ENCODE assay signal across 8 cellular contexts in genomic region chr5:142143878-142144277, GRCh38. TPM values are rescaled to one million over a fixed set of nuclear protein-coding genes. Genes with fewer than 3 reads are reported as not detected.
DNase-seq lines count a peak whose midpoint lies in the region; ATAC-seq and TF ChIP-seq lines count a peak whose summit lies in the region.

No MANE protein-coding gene starts in this region.

- in situ Hi-C loops in transverse colon (cut with MboI; ENCODE audit: low pct_ligation_motif_present in 1 of 4, low pct_unique_long_range_greater_than_20kb in 1 of 4, low sequenced_read_pairs in 3 of 4) = loop anchor here in 3 of 4 donors (10.0 to 25.0 kb wide), 2 partner anchors 139 to 457 kb away; partner anchors contain the start of gene ARAP3 (in 3 of the 3)

- H3K4me1 Mint-ChIP-seq in immature natural killer cell = no peaks in the 10 kb centered on the region
- no peaks in the 10 kb centered on the region for H3K4me1 Mint-ChIP-seq in stimulated activated memory B cell treated with anti-CD40 and anti-IgM and Interleukin-4, amounts not matched to agents 10 μg/mL and 1 μg/mL and 100 μg/mL, for 72 hours

- H3K79me2 ChIP-seq in Karpas-422 (ENCODE audit: low read length) = no peaks in the 10 kb centered on the region

- H3K4me1 ChIP-seq in Karpas-422 (ENCODE audit: low read length) = no peaks in the 10 kb centered on the region
- H3K4me1 ChIP-seq in adipocyte (ENCODE audit: control insufficient read depth, insufficient read depth, low read length) = peaks cover 6% of the 10 kb centered on the region
- no peaks in the 10 kb centered on the region for H3K4me1 ChIP-seq in transverse colon

- no peak overlapping the region for H3K4me3 ChIP-seq in Karpas-422 (ENCODE audit: low read length)
- no peak overlapping the region for H3K4me3 ChIP-seq in adipocyte (ENCODE audit: low read length)
- no peak overlapping the region for H3K4me3 ChIP-seq in transverse colon

- H3K27me3 ChIP-seq in Karpas-422 (ENCODE audit: low read length) (no peaks in the 10 kb centered on the region), adipocyte (replicated peaks; ENCODE audit: control insufficient read depth, insufficient read depth, low read length) (no peaks in the 10 kb centered on the region), transverse colon (no peaks in the 10 kb centered on the region)

- ATAC-seq in stimulated activated memory B cell treated with anti-CD40 and anti-IgM and Interleukin-4, amounts not matched to agents 10 μg/mL and 1 μg/mL and 100 μg/mL, for 72 hours = no peak

- no peak overlapping the region for H3K27ac ChIP-seq in Karpas-422 (ENCODE audit: low read length)
- no peak overlapping the region for H3K27ac ChIP-seq in transverse colon

- H3K36me3 Mint-ChIP-seq in immature natural killer cell = peaks cover 13 to 24% (median 17%) of the 10 kb centered on the region in 3 donors
- peaks cover 15% of the 10 kb centered on the region for H3K36me3 Mint-ChIP-seq in stimulated activated memory B cell treated with anti-CD40 and anti-IgM and Interleukin-4, amounts not matched to agents 10 μg/mL and 1 μg/mL and 100 μg/mL, for 72 hours

- no peaks in the 10 kb centered on the region for H4K20me1 ChIP-seq in Karpas-422 (ENCODE audit: insufficient read depth, low read depth, low read length)

- H3K9me2 ChIP-seq in Karpas-422 (replicated peaks; ENCODE audit: insufficient read depth, low read length) = no peaks in the 10 kb centered on the region

- peak; percentile 43 to 53 (median 46) for TF ChIP-seq CTCF in transverse colon (IDR thresholded peaks at IDR 0.05)

- TF ChIP-seq POLR2A in transverse colon (IDR thresholded peaks at IDR 0.05) = no peak

- no peak overlapping the region for H3K27ac Mint-ChIP-seq in immature natural killer cell
- no peak overlapping the region for H3K27ac Mint-ChIP-seq in stimulated activated memory B cell treated with anti-CD40 and anti-IgM and Interleukin-4, amounts not matched to agents 10 μg/mL and 1 μg/mL and 100 μg/mL, for 72 hours

- no peak overlapping the region for H3K4me2 ChIP-seq in Karpas-422 (ENCODE audit: low read depth, low read length, poor library complexity, severe bottlenecking)

- H3K27me3 Mint-ChIP-seq in immature natural killer cell (ENCODE audit: low read depth in 3 of 3) = no peaks in the 10 kb centered on the region
- H3K27me3 Mint-ChIP-seq in stimulated activated memory B cell treated with anti-CD40 and anti-IgM and Interleukin-4, amounts not matched to agents 10 μg/mL and 1 μg/mL and 100 μg/mL, for 72 hours = no peaks in the 10 kb centered on the region

- TF ChIP-seq EP300 in transverse colon (IDR thresholded peaks at IDR 0.05; ENCODE audit: low read depth) = no peak

- H3K9me3 Mint-ChIP-seq in immature natural killer cell = no peaks in the 10 kb centered on the region
- no peaks in the 10 kb centered on the region for H3K9me3 Mint-ChIP-seq in stimulated activated memory B cell treated with anti-CD40 and anti-IgM and Interleukin-4, amounts not matched to agents 10 μg/mL and 1 μg/mL and 100 μg/mL, for 72 hours

- peak; percentile 42 for DNase-seq in DMS114 treated with DMSO at 0.1 percent for 48 hours (lab: John Stamatoyannopoulos, UW; ENCODE audit: unreplicated experiment)
- DNase-seq in Karpas-422 = peak; percentile 77
- peak; percentile 67 for DNase-seq in adipocyte (ENCODE audit: low read depth)
- DNase-seq in immature natural killer cell = peak; percentile 5 to 26 (median 22)
- DNase-seq in transverse colon = no peak
- DNase-seq in posterior vena cava (ENCODE audit: low spot score) = no peak
- DNase-seq in ureter (ENCODE audit: low spot score) = no peak

- H3K9ac ChIP-seq in Karpas-422 (ENCODE audit: low read length) (no peak overlapping the region), adipocyte (ENCODE audit: low read length) (no peak overlapping the region)

- H2AFZ ChIP-seq in Karpas-422 (ENCODE audit: low read length) = no peak overlapping the region

- H3K4me3 Mint-ChIP-seq in immature natural killer cell = no peak overlapping the region
- H3K4me3 Mint-ChIP-seq in stimulated activated memory B cell treated with anti-CD40 and anti-IgM and Interleukin-4, amounts not matched to agents 10 μg/mL and 1 μg/mL and 100 μg/mL, for 72 hours = no peak overlapping the region

- 33 to 44% methylated on average over 3 of the region's 3 CpGs for WGBS in transverse colon (ENCODE audit: low coverage in 1 of 2), 2 donors

- H3K36me3 ChIP-seq in Karpas-422 (ENCODE audit: insufficient read depth, low read length) (peaks cover 25% of the 10 kb centered on the region), adipocyte (ENCODE audit: control insufficient read depth, insufficient read depth, low read length, severe bottlenecking) (peaks cover 87% of the 10 kb centered on the region), transverse colon (peaks cover 0 to 47% (median 15%) of the 10 kb centered on the region in 4 donors)

- no peaks in the 10 kb centered on the region for H3K9me3 ChIP-seq in Karpas-422 (ENCODE audit: low read length)
- no peaks in the 10 kb centered on the region for H3K9me3 ChIP-seq in adipocyte (ENCODE audit: control insufficient read depth, low read length)
- no peaks in the 10 kb centered on the region for H3K9me3 ChIP-seq in transverse colon

- intact Hi-C loops in transverse colon (cut with DNase I; ENCODE audit: low total_unique reads) = loop anchor here (10.0 kb wide), 1 partner anchor 129 kb away; the partner anchor contains the start of gene GNPDA1
- intact Hi-C loops in posterior vena cava (cut with DNase I) = loop anchor here in 1 of 2 donors (2.0 to 10.0 kb wide), 2 partner anchors 73 to 149 kb away; no protein-coding TSS in a partner anchor

RNA-seq across cellular contexts. Expression of gene NDFIP1, which starts 35.3 kb away (rescaled TPM):
- total RNA-seq in Karpas-422 (2014; rRNA removed; shearing (Covaris generic); ENCODE audit: low replicate concordance) = 40.5 and 41.3 TPM in 2 replicates
- polyA plus RNA-seq in immature natural killer cell = 10 to 100 TPM; 34.7 to 46.7 (median 41.8) TPM
- total RNA-seq in transverse colon = 10 to 100 TPM; 19.1 to 92.2 (median 65.6) TPM
- 10 to 100 TPM; 78.5 to 81.0 TPM for total RNA-seq in posterior vena cava
- 69.6 TPM for total RNA-seq in ureter

Comparison
In these comparisons a context has a peak if more than half of its experiments do, and no peak if none do; other contexts are left out.
1. DNase-seq: peak in DMS114 treated with DMSO at 0.1 percent for 48 hours (single experiment), Karpas-422 (single experiment), adipocyte (single experiment) and immature natural killer cell (3 of 3); none in transverse colon (single experiment), posterior vena cava (single experiment) and ureter (single experiment).